In the genomic region with DNA sequence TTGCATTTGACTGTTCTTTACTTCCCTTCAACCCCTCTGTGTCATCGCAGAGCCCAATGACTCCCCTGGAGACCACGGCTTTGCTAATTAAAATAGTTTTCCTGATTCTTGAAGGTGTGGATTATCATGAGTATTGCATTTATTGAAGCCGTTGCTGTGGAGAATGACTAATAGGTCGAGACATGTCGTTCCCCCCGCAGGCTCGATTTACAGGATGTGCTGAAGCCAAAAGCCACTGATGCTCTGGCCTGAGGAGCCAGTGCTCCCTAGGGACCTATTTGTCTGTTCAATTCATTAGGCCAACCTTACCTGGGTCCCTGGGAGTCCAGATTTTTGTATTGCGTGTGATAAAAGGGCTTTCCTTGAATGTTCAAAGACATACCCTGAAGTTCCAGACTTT, we compare ENCODE assay signal across 19 cellular contexts.
"Had no signal": no experiment of that assay in that cellular context is flagged by ENCODE, and none has a peak within 500 bp of the region (broad histone marks: within the 10 kb centered on the region; RNA-seq: fewer than 3 reads in every experiment).

No MANE protein-coding gene starts in this region.

- H3K4me3 ChIP-seq: colonic mucosa, esophagus squamous epithelium, gastroesophageal sphincter, mucosa of descending colon, right atrium auricular region, sigmoid colon, stomach, thoracic aorta, transverse colon had no signal

- H3K4me1 ChIP-seq: colonic mucosa, esophagus squamous epithelium, gastroesophageal sphincter, right atrium auricular region, sigmoid colon, stomach, transverse colon had no signal

- H3K9me3 ChIP-seq: colonic mucosa, esophagus squamous epithelium, gastroesophageal sphincter, mucosa of descending colon, right atrium auricular region, sigmoid colon, stomach, thoracic aorta, transverse colon had no signal

- H3K27me3 ChIP-seq: colonic mucosa, right atrium auricular region, transverse colon had no signal

- FAIRE-seq: kidney, small intestine had no signal

- ATAC-seq: gastroesophageal sphincter, left cardiac atrium, mucosa of descending colon, natural killer cell had no signal

- H3K36me3 ChIP-seq: colonic mucosa, esophagus squamous epithelium, gastroesophageal sphincter, right atrium auricular region, sigmoid colon, stomach, thoracic aorta, transverse colon had no signal

- H3K27ac ChIP-seq: colonic mucosa, esophagus squamous epithelium, gastroesophageal sphincter, right atrium auricular region, sigmoid colon, stomach, thoracic aorta, transverse colon had no signal

- DNase-seq: colonic mucosa; dermis blood vessel endothelial cell; esophagus squamous epithelium; foreskin fibroblast; glutamatergic neuron; kidney; left cardiac atrium; mucosa of descending colon; natural killer cell; small intestine; stimulated activated CD4-positive, alpha-beta T cell treated with anti-CD3 and anti-CD28 coated beads, Interleukin-12 subunit alpha, Interleukin-12 subunit beta, amount 100 ng/mL, for 4 hours; stimulated activated naive CD4-positive, alpha-beta T cell; stomach; substantia nigra; transverse colon had no signal
